ENCODE assay signal across 8 cellular contexts in genomic region chr3:50436063-50436674, GRCh38.
DNase-seq lines count a peak whose midpoint lies in the region; ATAC-seq and TF ChIP-seq lines count a peak whose summit lies in the region.

No MANE protein-coding gene starts in this region.

- H3K27ac ChIP-seq in left lung = no peak overlapping the region

- peak; percentile 20 to 48 for DNase-seq in NCI-H187 (lab: John Stamatoyannopoulos, UW)
- no peak for DNase-seq in NCI-H187 treated with DMSO at 0.1 percent for 48 hours (lab: John Stamatoyannopoulos, UW)
- DNase-seq in activated CD4-positive, CD25-positive, alpha-beta regulatory T cell treated with anti-CD3 and anti-CD28 coated beads, Interleukin-2, amount 50 U/mL, for 16 hours (ENCODE audit: low read depth, low spot score) = peak; percentile 58
- DNase-seq in cardiac fibroblast (ENCODE audit: low read depth in 2 of 2) = peak; percentile 46 to 49
- peak; percentile 61 to 91 for DNase-seq in left lung
- DNase-seq in stimulated activated CD4-positive, alpha-beta T cell treated with anti-CD3 and anti-CD28 coated beads, TNF-alpha, amount 100 ng/mL, for 48 hours (ENCODE audit: low read depth in 3 of 3) = peak; percentile 58 to 66 (median 65)

- intact Hi-C loops in left lung (cut with DNase I) = loop anchor here in 1 of 2 donors (5.0 kb wide), 1 partner anchor 106 kb away; no protein-coding TSS in a partner anchor

- no peak overlapping the region for H2AFZ ChIP-seq in Loucy (ENCODE audit: low read length)

- no peaks in the 10 kb centered on the region for H4K20me1 ChIP-seq in Loucy (ENCODE audit: insufficient read depth, low read length, poor library complexity, severe bottlenecking)

- H3K4me1 ChIP-seq in Loucy (ENCODE audit: insufficient read depth, low read length, poor library complexity, severe bottlenecking) = no peaks in the 10 kb centered on the region
- peaks cover 0 to 7% of the 10 kb centered on the region in 2 donors for H3K4me1 ChIP-seq in left lung

- no peak overlapping the region for H3K9ac ChIP-seq in Loucy (ENCODE audit: low read depth, low read length, poor library complexity, severe bottlenecking)

- H3K9me3 ChIP-seq in Loucy (ENCODE audit: insufficient read depth, low read depth, low read length) (no peaks in the 10 kb centered on the region), left lung (no peaks in the 10 kb centered on the region)

- TF ChIP-seq CTCF in Loucy (conservative IDR thresholded peaks at IDR 0.05; ENCODE audit: low read length) = peak; percentile 86
- peak; percentile 89 for TF ChIP-seq CTCF in cardiac fibroblast (IDR thresholded peaks at IDR 0.05; ENCODE audit: low read depth, low read length)
- peak; percentile 80 to 89 for TF ChIP-seq CTCF in left lung (IDR thresholded peaks at IDR 0.05)

- H3K4me3 ChIP-seq in Loucy (ENCODE audit: low read length, poor library complexity, severe bottlenecking) = no peak overlapping the region
- H3K4me3 ChIP-seq in cardiac fibroblast (replicated peaks in 1 of 2; ENCODE audit: low read depth in 2 of 2, low read length in 2 of 2) = no peak overlapping the region
- H3K4me3 ChIP-seq in left lung = no peak overlapping the region

- no peaks in the 10 kb centered on the region for H3K9me2 ChIP-seq in Loucy (replicated peaks; ENCODE audit: low read depth, low read length)

- H3K36me3 ChIP-seq in Loucy (ENCODE audit: insufficient read depth, low read length) = no peaks in the 10 kb centered on the region
- H3K36me3 ChIP-seq in left lung = no peaks in the 10 kb centered on the region

- ATAC-seq in left lung (peak; percentile 90), HG02970 (IDR thresholded peaks at IDR 0.05; ENCODE audit: low FRiP score, unreplicated experiment) (no peak)

- H3K4me2 ChIP-seq in Loucy (ENCODE audit: low read depth, low read length, poor library complexity, severe bottlenecking) = no peak overlapping the region

- H3F3A ChIP-seq in Loucy (ENCODE audit: low read depth) = no peaks in the 10 kb centered on the region

- H3K79me2 ChIP-seq in Loucy (ENCODE audit: insufficient read depth, low read length) = no peaks in the 10 kb centered on the region

- no peaks in the 10 kb centered on the region for H3K27me3 ChIP-seq in Loucy (ENCODE audit: insufficient read depth, low read length, poor library complexity, severe bottlenecking)
- H3K27me3 ChIP-seq in left lung = no peaks in the 10 kb centered on the region
